In genomic region chr3:58998476-58999117, GRCh38 we compare ENCODE assay signal across 1 cellular context.
TF ChIP-seq lines count a peak whose summit lies in the region.

No MANE protein-coding gene starts in this region.

TF ChIP-seq in K562, 482 proteins besides CTCF, POLR2A, EP300 and RAD21 (continued from another document and continues in another):
- TF ChIP-seq E2F4 (CRISPR knock-in tag; IDR thresholded peaks at IDR 0.05; ENCODE audit: low read depth) = no peak
- TF ChIP-seq SUPT5H (IDR thresholded peaks at IDR 0.05) = no peak
- TF ChIP-seq MTA1 (IDR thresholded peaks at IDR 0.05; ENCODE audit: borderline replicate concordance) = peak; percentile 51; the same call in 1 of the 2 replicates
- TF ChIP-seq ZNF512 (tag; IDR thresholded peaks at IDR 0.05) = no peak
- TF ChIP-seq ZBTB17 (CRISPR knock-in tag; IDR thresholded peaks at IDR 0.05) = no peak
- TF ChIP-seq ASH1L (IDR thresholded peaks at IDR 0.05; ENCODE audit: borderline replicate concordance, low read depth, partially characterized antibody) = no peak
- TF ChIP-seq CBX8 (IDR thresholded peaks at IDR 0.05; ENCODE audit: borderline replicate concordance, extremely low read depth, low read depth, low read length, poor library complexity, severe bottlenecking) = no peak
- TF ChIP-seq SIN3A (IDR thresholded peaks at IDR 0.05; ENCODE audit: borderline replicate concordance in 2 of 2, control insufficient read depth in 1 of 2, low read depth in 2 of 2, low read length in 2 of 2) = no peak
- TF ChIP-seq FOXM1 (IDR thresholded peaks at IDR 0.05; ENCODE audit: low read depth) = no peak
- TF ChIP-seq FOXM1 (CRISPR knock-in tag; IDR thresholded peaks at IDR 0.05; ENCODE audit: low read depth) = no peak
- no peak for TF ChIP-seq E2F1 (CRISPR knock-in tag; IDR thresholded peaks at IDR 0.05)
- TF ChIP-seq ZFPM2 (CRISPR knock-in tag; IDR thresholded peaks at IDR 0.05) = no peak
- 0 out of 4 replicates have a peak, but pooled peaks of 1 of the 2 experiments have one; percentile 20 for TF ChIP-seq TBL1XR1 (IDR thresholded peaks at IDR 0.05; ENCODE audit: low read length in 2 of 2)
- TF ChIP-seq ID3 (CRISPR knock-in tag; IDR thresholded peaks at IDR 0.05) = no peak
- TF ChIP-seq ID3 (tag; IDR thresholded peaks at IDR 0.05) = no peak
- TF ChIP-seq PHF20 (IDR thresholded peaks at IDR 0.05; ENCODE audit: partially characterized antibody) = no peak
- TF ChIP-seq HNRNPUL1 (IDR thresholded peaks at IDR 0.05; ENCODE audit: low read length) = no peak
- TF ChIP-seq RCOR1 (IDR thresholded peaks at IDR 0.05; ENCODE audit: borderline replicate concordance in 1 of 2, low read depth in 2 of 2, low read length in 2 of 2) = peak in 1 of 2 experiments; percentile 42; a peak in 1 of 4 replicates
- no peak for TF ChIP-seq GATAD2B (IDR thresholded peaks at IDR 0.05; ENCODE audit: borderline replicate concordance)
- TF ChIP-seq E2F5 (CRISPR knock-in tag; IDR thresholded peaks at IDR 0.05) = no peak
- TF ChIP-seq CREM (IDR thresholded peaks at IDR 0.05; ENCODE audit: low read depth) = peak; percentile 90
- peak; percentile 31 for TF ChIP-seq CCNT2 (IDR thresholded peaks at IDR 0.05; ENCODE audit: borderline replicate concordance, extremely low read depth, insufficient read length, low read depth, low read length)
- TF ChIP-seq BHLHE40 (IDR thresholded peaks at IDR 0.05; ENCODE audit: low read length) = peak; percentile 35; the same call in 1 of the 2 replicates
- TF ChIP-seq ZNF785 (CRISPR knock-in tag; IDR thresholded peaks at IDR 0.05) = no peak
- TF ChIP-seq SMAD1 (IDR thresholded peaks at IDR 0.05; ENCODE audit: low read depth, low read length, partially characterized antibody) = no peak
- TF ChIP-seq HMBOX1 (IDR thresholded peaks at IDR 0.05) = no peak
- no peak for TF ChIP-seq E2F3 (CRISPR knock-in tag; IDR thresholded peaks at IDR 0.05)
- TF ChIP-seq ZBTB7A (IDR thresholded peaks at IDR 0.05; ENCODE audit: borderline replicate concordance, control insufficient read depth, low read depth, low read length) = no peak
- TF ChIP-seq HDAC2 (IDR thresholded peaks at IDR 0.05) = peak; percentile 19; the same call in 1 of the 2 replicates
- peak; percentile 84 for TF ChIP-seq ATF7 (IDR thresholded peaks at IDR 0.05)
- no peak for TF ChIP-seq ZBTB8A (IDR thresholded peaks at IDR 0.05; ENCODE audit: partially characterized antibody)
- TF ChIP-seq SAFB (IDR thresholded peaks at IDR 0.05; ENCODE audit: borderline replicate concordance, low read depth, low read length) = no peak
- TF ChIP-seq ZBTB1 (CRISPR knock-in tag; IDR thresholded peaks at IDR 0.05; ENCODE audit: borderline replicate concordance, low read depth) = no peak
- TF ChIP-seq ARID3B (CRISPR knock-in tag; IDR thresholded peaks at IDR 0.05; ENCODE audit: borderline replicate concordance) = no peak
- TF ChIP-seq MAFK (IDR thresholded peaks at IDR 0.05; ENCODE audit: low read length) = peak; percentile 89
- peak in 1 of 2 experiments; percentile 59; a peak in 1 of 4 replicates for TF ChIP-seq ZNF318 (IDR thresholded peaks at IDR 0.05; ENCODE audit: borderline replicate concordance in 1 of 2, low read depth in 1 of 2)
- no peak for TF ChIP-seq ZNF263 (CRISPR knock-in tag; IDR thresholded peaks at IDR 0.05; ENCODE audit: borderline replicate concordance)
- no peak for TF ChIP-seq PPARD (CRISPR knock-in tag; IDR thresholded peaks at IDR 0.05)
- TF ChIP-seq TEAD4 (IDR thresholded peaks at IDR 0.05; ENCODE audit: low read length) = peak; percentile 29; the same call in 1 of the 2 replicates
- no peak for TF ChIP-seq TEAD4 (CRISPR knock-in tag; IDR thresholded peaks at IDR 0.05; ENCODE audit: borderline replicate concordance)
- no peak for TF ChIP-seq ZNF740 (CRISPR knock-in tag; IDR thresholded peaks at IDR 0.05)
- TF ChIP-seq ZNF740 (tag; IDR thresholded peaks at IDR 0.05) = no peak
- TF ChIP-seq CBX5 (IDR thresholded peaks at IDR 0.05; ENCODE audit: borderline replicate concordance, low read depth) = no peak
